ENCODE assay signal across 1 cellular context in the genomic region with DNA sequence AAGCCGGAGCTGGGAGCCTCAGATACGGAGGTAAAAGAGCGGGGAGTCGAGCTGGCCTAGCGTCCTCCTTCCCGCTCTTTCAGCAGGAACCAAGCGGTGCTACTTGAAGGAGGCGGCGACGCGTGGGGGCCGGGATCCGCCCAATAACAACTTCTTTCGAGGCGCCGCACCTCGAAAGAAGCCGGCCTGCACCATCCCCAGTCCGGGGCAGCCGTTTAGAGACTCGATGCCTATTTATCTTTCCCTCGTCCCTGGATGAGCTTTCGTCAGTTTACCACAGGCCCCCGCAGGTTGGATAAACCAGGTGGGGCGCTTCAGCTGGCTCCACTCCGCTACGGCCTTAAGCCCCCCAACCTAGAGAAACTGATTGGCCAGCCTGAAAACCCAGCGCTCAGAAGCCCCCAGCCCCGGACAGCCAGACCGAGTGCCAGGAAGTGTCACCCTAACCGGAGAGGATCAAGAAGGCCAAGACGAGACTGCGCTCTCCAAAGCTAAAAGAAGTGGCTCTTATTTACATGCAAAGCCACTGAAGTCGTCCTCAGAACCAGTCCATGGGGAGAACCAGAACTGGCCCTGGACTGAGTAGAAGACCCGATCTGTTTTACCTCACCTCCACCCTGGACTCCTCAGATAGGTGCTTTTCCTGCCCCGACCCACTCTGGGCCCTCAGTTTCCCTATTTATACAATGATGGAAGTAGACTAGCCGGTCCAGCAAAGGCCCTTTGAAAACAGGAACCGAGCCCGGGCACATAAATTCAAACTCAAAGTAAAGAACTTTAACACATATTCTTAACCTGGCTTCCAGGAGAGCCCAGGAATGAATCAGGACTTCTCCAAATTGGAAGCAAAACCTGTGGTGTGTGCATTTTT.
A peak's percentile ranks its signal among the peaks of the same experiment; 100 is the strongest.
TF ChIP-seq lines count a peak whose summit lies in the region.

No MANE protein-coding gene starts in this region.

TF ChIP-seq in GM12878, 131 proteins besides CTCF, POLR2A, EP300 and RAD21:
- TF ChIP-seq SUZ12 (IDR thresholded peaks at IDR 0.05; ENCODE audit: unreplicated experiment) (peak; percentile 34), EGR1 (IDR thresholded peaks at IDR 0.05; ENCODE audit: borderline replicate concordance in 1 of 2, low read depth in 2 of 2, low read length in 2 of 2) (no peak)
